Comparison of ENCODE assay signal across 21 cellular contexts in the genomic region with DNA sequence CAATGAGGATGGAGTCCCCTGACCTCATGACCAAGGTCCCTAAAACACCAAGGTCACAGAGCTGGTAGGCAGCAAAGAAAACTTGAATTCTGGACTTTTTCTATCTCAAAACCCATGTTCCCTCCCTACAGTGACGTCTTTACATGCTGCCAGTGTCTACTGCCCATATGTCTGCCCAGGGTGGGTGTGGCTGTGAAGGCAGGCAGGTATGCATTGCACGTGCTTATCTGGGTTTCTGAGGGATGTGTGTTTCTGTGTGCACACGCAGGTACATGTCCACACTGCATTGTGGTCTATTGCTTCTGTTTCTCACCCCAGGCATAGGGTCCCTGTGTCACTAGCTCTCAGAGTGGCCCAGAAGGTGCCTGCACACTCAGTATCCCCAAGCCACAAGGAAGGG. TPM values are rescaled to one million over a fixed set of nuclear protein-coding genes. Genes with fewer than 3 reads are reported as not detected.
DNase-seq lines count a peak whose midpoint lies in the region; ATAC-seq and TF ChIP-seq lines count a peak whose summit lies in the region.
"Had no signal": no experiment of that assay in that cellular context is flagged by ENCODE, and none has a peak within 500 bp of the region (broad histone marks: within the 10 kb centered on the region; RNA-seq: fewer than 3 reads in every experiment).

No MANE protein-coding gene starts in this region.

- WGBS in sigmoid colon, 2 donors = 15 to 58% methylated on average over 3 of the region's 3 CpGs

- TF ChIP-seq CTCF in colonic mucosa (IDR thresholded peaks at IDR 0.05) (no peak), sigmoid colon (IDR thresholded peaks at IDR 0.05) (no peak)

- TF ChIP-seq POLR2A in sigmoid colon (IDR thresholded peaks at IDR 0.05) = no peak

- H3K36me3 ChIP-seq in colonic mucosa = no peaks in the 10 kb centered on the region
- no peaks in the 10 kb centered on the region for H3K36me3 ChIP-seq in sigmoid colon
- H3K36me3 ChIP-seq: Peyer's patch had no signal

- TF ChIP-seq EP300 in sigmoid colon (IDR thresholded peaks at IDR 0.05) = no peak

- no peak overlapping the region for H3K27ac ChIP-seq in colonic mucosa
- no peak overlapping the region for H3K27ac ChIP-seq in sigmoid colon
- H3K27ac ChIP-seq: C4-2B had no signal

- DNase-seq in SW480 (ENCODE audit: low spot score) (peak; percentile 43), colonic mucosa (no peak), left colon (peak; percentile 51 to 66), sigmoid colon (peak; percentile 6), cerebellum (ENCODE audit: low spot score) (no peak), middle frontal gyrus (ENCODE audit: extremely low spot score, low spot score) (no peak), NCI-H146 treated with DMSO at 0.1 percent for 48 hours (lab: John Stamatoyannopoulos, UW; ENCODE audit: unreplicated experiment) (no peak), GM19238 (ENCODE audit: insufficient read length, low spot score) (no peak)
- DNase-seq: AML-193, GDM1, GOT3, IMR-90, MV-4-11, NCI-H1105 treated with DMSO at 0.1 percent for 48 hours, NCI-H1694 treated with DMSO at 0.1 percent for 48 hours, NCI-H2081 treated with DMSO at 0.1 percent for 48 hours, NCI-H524 treated with DMSO at 0.1 percent for 48 hours had no signal

- H3K4me3 ChIP-seq in colonic mucosa = no peak overlapping the region
- no peak overlapping the region for H3K4me3 ChIP-seq in sigmoid colon
- H3K4me3 ChIP-seq: Peyer's patch had no signal

- H3K4me1 ChIP-seq in colonic mucosa = no peaks in the 10 kb centered on the region
- H3K4me1 ChIP-seq in sigmoid colon = peaks cover 0 to 9% (median 3%) of the 10 kb centered on the region in 4 donors

- H3K9me3 ChIP-seq in colonic mucosa (no peaks in the 10 kb centered on the region), sigmoid colon (no peaks in the 10 kb centered on the region)
- H3K9me3 ChIP-seq: Peyer's patch had no signal

- peak overlapping the region; percentile 15 to 16 for H3K9ac ChIP-seq in colonic mucosa (ENCODE audit: low read depth in 2 of 2, low read length in 2 of 2)

- ATAC-seq in left colon = peak; percentile 58

- intact Hi-C loops in colonic mucosa (cut with DNase I) (no loop called here), left colon (cut with DNase I, micrococcal nuclease) (no loop called here), sigmoid colon (cut with DNase I) (no loop called here)

- H3K27me3 ChIP-seq in colonic mucosa (no peaks in the 10 kb centered on the region), sigmoid colon (no peaks in the 10 kb centered on the region)
- H3K27me3 ChIP-seq: Peyer's patch had no signal

RNA-seq across cellular contexts. Expression of gene ATP6V1F, which starts 13.5 kb away (rescaled TPM):
- total RNA-seq in colonic mucosa = 100 to 1,000 TPM in 1 of 2 donors, 10 to 100 TPM in 1; 94.4 to 105 TPM
- total RNA-seq in left colon = 10 to 100 TPM; 65.8 to 78.5 TPM
- total RNA-seq in sigmoid colon = 100 to 1,000 TPM in 3 of 4 donors, 10 to 100 TPM in 1; 96.7 to 138 (median 131) TPM
- polyA plus RNA-seq in sigmoid colon = 100 to 1,000 TPM; 148 to 214 (median 183) TPM
- 58.4 TPM for total RNA-seq in cerebellum

RNA-seq across cellular contexts. Expression of gene KCP, which starts 34.4 kb away (rescaled TPM):
- total RNA-seq in colonic mucosa (1 to 10 TPM in 1 of 2 donors, under 1 TPM in 1; 0.64 to 1.1 TPM), left colon (1 to 10 TPM in 1 of 2 donors, under 1 TPM in 1; 0.81 to 1.6 TPM), sigmoid colon (under 1 TPM in 3 of 4 donors, not detected in 1; 0.14 to 0.36 (median 0.28) TPM), cerebellum (3.4 TPM)
- polyA plus RNA-seq in sigmoid colon = under 1 TPM in 1 of 3 donors, not detected in 2; 0.42 TPM
- total RNA-seq: IMR-90, M059J had no signal
- polyA plus RNA-seq: CD8-positive, alpha-beta memory T cell had no signal

RNA-seq across cellular contexts. Expression of gene FLNC, which starts 45.9 kb away (rescaled TPM):
- total RNA-seq in colonic mucosa (10 to 100 TPM in 1 of 2 donors, 1 to 10 TPM in 1; 4.5 to 88.6 TPM), left colon (10 to 100 TPM in 1 of 2 donors, 1 to 10 TPM in 1; 2.4 to 41.4 TPM), sigmoid colon (100 to 1,000 TPM in 3 of 4 donors, 10 to 100 TPM in 1; 95.3 to 489 (median 242) TPM), cerebellum (43.4 TPM)
- polyA plus RNA-seq in sigmoid colon = 10 to 100 TPM in 1 of 3 donors, 1 to 10 TPM in 1, under 1 TPM in 1; 0.69 to 12.6 (median 5.4) TPM
- total RNA-seq: CD8-positive, alpha-beta memory T cell had no signal
- polyA plus RNA-seq: CD8-positive, alpha-beta memory T cell had no signal

Comparison
In these comparisons a context has a peak if more than half of its experiments do, and no peak if none do; other contexts are left out.
1. DNase-seq: peak in SW480 (single experiment), left colon (2 of 2) and sigmoid colon (single experiment); none in colonic mucosa (single experiment), cerebellum (single experiment), middle frontal gyrus (single experiment), NCI-H146 treated with DMSO at 0.1 percent for 48 hours (single experiment) and GM19238 (single experiment).